Comparison of ENCODE assay signal across 21 cellular contexts in genomic region chr18:40553029-40553428, GRCh38.
"Had no signal": no experiment of that assay in that cellular context is flagged by ENCODE, and none has a peak within 500 bp of the region (broad histone marks: within the 10 kb centered on the region; RNA-seq: fewer than 3 reads in every experiment).

No MANE protein-coding gene starts in this region.

- H3K27me3 ChIP-seq: ascending aorta, left lung, right atrium auricular region, tibial artery had no signal

- FAIRE-seq: endothelial cell of umbilical vein had no signal

- ATAC-seq: activated T-cell treated with anti-CD3 and anti-CD28 coated beads, Interleukin-2, amount 50 U/mL, for 4 hours; left lung; mucosa of descending colon; stimulated activated naive CD8-positive, alpha-beta T cell treated with anti-CD3 and anti-CD28 coated beads, Interleukin-15, Interleukin-2, amounts not matched to agents 100 U/mL and 50 U/mL, for 24 hours had no signal

- H3K4me3 ChIP-seq: ascending aorta, left lung, mucosa of descending colon, right atrium auricular region, tibial artery had no signal

- H3K36me3 Mint-ChIP-seq: naive B cell had no signal

- H3K27ac Mint-ChIP-seq: dendritic cell treated with granulocyte-macrophage colony-stimulating factor and Interleukin-4, amounts not matched to agents 40 ng/mL and 50 ng/mL, for 4 days; naive B cell; progenitor cell of endocrine pancreas had no signal

- H3K9me3 ChIP-seq: ascending aorta, left lung, mucosa of descending colon, right atrium auricular region, tibial artery had no signal

- H3K27ac ChIP-seq: ascending aorta, left lung, right atrium auricular region, tibial artery had no signal

- H3K36me3 ChIP-seq: ascending aorta, left lung, right atrium auricular region, tibial artery had no signal

- H3K4me1 Mint-ChIP-seq: naive B cell, neural crest cell had no signal

- H3K27me3 Mint-ChIP-seq: dendritic cell treated with granulocyte-macrophage colony-stimulating factor and Interleukin-4, amounts not matched to agents 40 ng/mL and 50 ng/mL, for 4 days; naive B cell; progenitor cell of endocrine pancreas had no signal

- H3K4me3 Mint-ChIP-seq: activated T-cell treated with anti-CD3 and anti-CD28 coated beads, Interleukin-2, amount 50 U/mL, for 4 hours; dendritic cell treated with granulocyte-macrophage colony-stimulating factor and Interleukin-4, amounts not matched to agents 40 ng/mL and 50 ng/mL, for 4 days; naive B cell; neural crest cell had no signal

- H3K4me1 ChIP-seq: ascending aorta, left lung, right atrium auricular region, tibial artery had no signal

- DNase-seq: activated CD4-positive, alpha-beta T cell treated with anti-CD3 and anti-CD28 coated beads, Interleukin-2, amount 50 U/mL, for 1 hour; activated CD8-positive, alpha-beta memory T cell treated with anti-CD3 and anti-CD28 coated beads, Interleukin-2, amount 50 U/mL, for 4 hours; activated naive CD4-positive, alpha-beta T cell treated with anti-CD3 and anti-CD28 coated beads, Interleukin-2, amount 50 U/mL, for 16 hours; activated T-cell treated with anti-CD3 and anti-CD28 coated beads, Interleukin-2, amount 50 U/mL, for 4 hours; effector memory CD4-positive, alpha-beta T cell; glutamatergic neuron; left lung; mucosa of descending colon; naive B cell; stimulated activated CD4-positive, alpha-beta T cell treated with anti-CD3 and anti-CD28 coated beads, Interleukin-12 subunit alpha, Interleukin-12 subunit beta, amount 100 ng/mL, for 4 hours; stimulated activated CD4-positive, alpha-beta T cell treated with anti-CD3 and anti-CD28 coated beads, Interleukin-1b, Interleukin-23, amount 100 ng/mL, for 48 hours; stimulated activated naive CD8-positive, alpha-beta T cell treated with anti-CD3 and anti-CD28 coated beads, Interleukin-15, Interleukin-2, amounts not matched to agents 100 U/mL and 50 U/mL, for 24 hours; substantia nigra; T-helper 1 cell; tibial artery had no signal
